21 cellular contexts compared by ENCODE assay signal in genomic region chr7:74103219-74103772, GRCh38.
"Had no signal": no experiment of that assay in that cellular context is flagged by ENCODE, and none has a peak within 500 bp of the region (broad histone marks: within the 10 kb centered on the region; RNA-seq: fewer than 3 reads in every experiment).

No MANE protein-coding gene starts in this region.

- H3K4me1 ChIP-seq: left lung, prostate gland, upper lobe of right lung had no signal

- DNase-seq: activated CD4-positive, CD25-positive, alpha-beta regulatory T cell treated with anti-CD3 and anti-CD28 coated beads, Interleukin-2, amount 50 U/mL, for 72 hours; activated CD8-positive, alpha-beta memory T cell treated with anti-CD3 and anti-CD28 coated beads for 24 hours; activated CD8-positive, alpha-beta memory T cell treated with anti-CD3 and anti-CD28 coated beads, Interleukin-2, amount 50 U/mL, for 48 hours; activated effector memory CD4-positive, alpha-beta T cell treated with Interleukin-2 at 50 U/mL for 16 hours; activated naive CD4-positive, alpha-beta T cell treated with anti-CD3 and anti-CD28 coated beads, Interleukin-2, amount 10 ng/mL, durations not matched to agents 7 days and 5 days; activated naive CD8-positive, alpha-beta T cell treated with anti-CD3 and anti-CD28 coated beads, Interleukin-2, amount 50 U/mL, for 24 hours; activated T-cell treated with anti-CD3 and anti-CD28 coated beads, Interleukin-2, amount 50 U/mL, for 48 hours; aorta; brain microvascular endothelial cell; cortex of kidney; glutamatergic neuron; kidney; left lung; right cardiac atrium; stimulated activated CD4-positive, alpha-beta T cell treated with anti-CD3 and anti-CD28 coated beads, Interleukin-15, amount 100 ng/mL, for 24 hours; stimulated activated CD4-positive, alpha-beta T cell treated with anti-CD3 and anti-CD28 coated beads, Interleukin-2, amount 100 ng/mL, for 48 hours; stimulated activated naive CD8-positive, alpha-beta T cell treated with anti-CD3 and anti-CD28 coated beads, Interleukin-15, amount 100 ng/mL, for 72 hours; upper lobe of right lung had no signal

- H3K27ac Mint-ChIP-seq: activated naive CD4-positive, alpha-beta T cell treated with anti-CD3 and anti-CD28 coated beads, Interleukin-2, amount 10 ng/mL, durations not matched to agents 7 days and 5 days; activated naive CD8-positive, alpha-beta T cell treated with anti-CD3 and anti-CD28 coated beads, Interleukin-2, amount 50 U/mL, for 24 hours; stimulated activated naive CD8-positive, alpha-beta T cell treated with anti-CD3 and anti-CD28 coated beads, Interleukin-15, amount 100 ng/mL, for 72 hours; T-helper 1 cell treated with Interleukin-12 subunit alpha and Interleukin-12 subunit beta and Interleukin-4 antibody, amounts not matched to agents 30 μg/mL and 1 μg/mL, for 36 hours had no signal

- H3K4me3 Mint-ChIP-seq: activated naive CD4-positive, alpha-beta T cell treated with anti-CD3 and anti-CD28 coated beads, Interleukin-2, amount 10 ng/mL, durations not matched to agents 7 days and 5 days; activated naive CD8-positive, alpha-beta T cell treated with anti-CD3 and anti-CD28 coated beads, Interleukin-2, amount 50 U/mL, for 24 hours; stimulated activated naive CD8-positive, alpha-beta T cell treated with anti-CD3 and anti-CD28 coated beads, Interleukin-15, amount 100 ng/mL, for 72 hours; T-helper 1 cell treated with Interleukin-12 subunit alpha and Interleukin-12 subunit beta and Interleukin-4 antibody, amounts not matched to agents 30 μg/mL and 1 μg/mL, for 36 hours had no signal

- H3K27me3 Mint-ChIP-seq: activated naive CD4-positive, alpha-beta T cell treated with anti-CD3 and anti-CD28 coated beads, Interleukin-2, amount 10 ng/mL, durations not matched to agents 7 days and 5 days; activated naive CD8-positive, alpha-beta T cell treated with anti-CD3 and anti-CD28 coated beads, Interleukin-2, amount 50 U/mL, for 24 hours; stimulated activated naive CD8-positive, alpha-beta T cell treated with anti-CD3 and anti-CD28 coated beads, Interleukin-15, amount 100 ng/mL, for 72 hours had no signal

- H3K27ac ChIP-seq: brain microvascular endothelial cell, left lung, prostate gland, upper lobe of right lung had no signal

- H3K27me3 ChIP-seq: brain microvascular endothelial cell, left lung, upper lobe of right lung had no signal

- ATAC-seq: activated naive CD8-positive, alpha-beta T cell treated with anti-CD3 and anti-CD28 coated beads, Interleukin-2, amount 50 U/mL, for 24 hours; left lung; right cardiac atrium; stimulated activated naive CD8-positive, alpha-beta T cell treated with anti-CD3 and anti-CD28 coated beads, Interleukin-15, amount 100 ng/mL, for 72 hours; upper lobe of right lung had no signal

- H3K9me3 Mint-ChIP-seq: activated naive CD4-positive, alpha-beta T cell treated with anti-CD3 and anti-CD28 coated beads, Interleukin-2, amount 10 ng/mL, durations not matched to agents 7 days and 5 days; activated naive CD8-positive, alpha-beta T cell treated with anti-CD3 and anti-CD28 coated beads, Interleukin-2, amount 50 U/mL, for 24 hours; stimulated activated naive CD8-positive, alpha-beta T cell treated with anti-CD3 and anti-CD28 coated beads, Interleukin-15, amount 100 ng/mL, for 72 hours; T-helper 1 cell treated with Interleukin-12 subunit alpha and Interleukin-12 subunit beta and Interleukin-4 antibody, amounts not matched to agents 30 μg/mL and 1 μg/mL, for 36 hours had no signal

- H3K4me3 ChIP-seq: left lung, prostate gland, skin epidermis, upper lobe of right lung had no signal

- H3K4me1 Mint-ChIP-seq: activated naive CD4-positive, alpha-beta T cell treated with anti-CD3 and anti-CD28 coated beads, Interleukin-2, amount 10 ng/mL, durations not matched to agents 7 days and 5 days; activated naive CD8-positive, alpha-beta T cell treated with anti-CD3 and anti-CD28 coated beads, Interleukin-2, amount 50 U/mL, for 24 hours; stimulated activated naive CD8-positive, alpha-beta T cell treated with anti-CD3 and anti-CD28 coated beads, Interleukin-15, amount 100 ng/mL, for 72 hours had no signal

- H3K36me3 ChIP-seq: prostate gland had no signal

- H3K9me3 ChIP-seq: left lung, prostate gland, upper lobe of right lung had no signal
